12 cellular contexts compared by ENCODE assay signal in the genomic region with DNA sequence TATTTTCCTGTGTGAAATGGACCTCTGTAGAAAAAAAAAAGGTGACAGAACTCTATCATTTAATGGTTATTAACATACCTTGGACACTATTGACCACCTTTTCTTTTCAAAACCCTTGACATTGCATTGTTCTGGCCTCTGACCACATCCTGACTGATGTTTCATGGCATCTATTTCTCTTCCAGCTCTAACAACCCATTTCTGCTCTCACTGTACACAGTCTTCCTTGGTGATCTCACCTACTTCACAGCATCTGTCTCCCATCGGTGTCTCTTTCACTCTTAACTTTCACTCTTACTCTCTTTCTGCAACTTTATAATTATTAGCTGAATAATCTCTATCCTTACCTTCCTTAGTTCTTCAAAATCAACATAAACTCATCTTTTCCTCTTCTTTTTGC.
A peak's percentile ranks its signal among the peaks of the same experiment; 100 is the strongest.
DNase-seq lines count a peak whose midpoint lies in the region; ATAC-seq lines count a peak whose summit lies in the region.
"Had no signal": no experiment of that assay in that cellular context is flagged by ENCODE, and none has a peak within 500 bp of the region (broad histone marks: within the 10 kb centered on the region; RNA-seq: fewer than 3 reads in every experiment).

No MANE protein-coding gene starts in this region.

- peaks cover 0 to 3% (median 0%) of the 10 kb centered on the region in 3 donors for H3K27me3 Mint-ChIP-seq in immature natural killer cell (ENCODE audit: low read depth in 3 of 3)

- H3K9me3 Mint-ChIP-seq in immature natural killer cell, result no peaks in the 10 kb centered on the region

- H3K36me3 Mint-ChIP-seq in immature natural killer cell, result no peaks in the 10 kb centered on the region

- peak overlapping the region; percentile 20 to 84 (median 60) for H3K27ac Mint-ChIP-seq in immature natural killer cell

- ATAC-seq in GM18511 (IDR thresholded peaks at IDR 0.05; ENCODE audit: unreplicated experiment) (peak; percentile 63), GM21526 (IDR thresholded peaks at IDR 0.05; ENCODE audit: low FRiP score, unreplicated experiment) (peak; percentile 64), HG02884 (IDR thresholded peaks at IDR 0.05; ENCODE audit: unreplicated experiment) (no peak)
- ATAC-seq: gastrocnemius medialis had no signal

- H3K4me3 Mint-ChIP-seq in immature natural killer cell, result peak overlapping the region; percentile 45 to 75 (median 69)

- H3K27ac ChIP-seq in KOPT-K1 (ENCODE audit: low read depth, low read length, poor library complexity, severe bottlenecking), result peak overlapping the region; percentile 90
- H3K27ac ChIP-seq: cardiac muscle cell, gastrocnemius medialis had no signal

- H3K36me3 ChIP-seq in KOPT-K1 (ENCODE audit: insufficient read depth, low read length), result no peaks in the 10 kb centered on the region
- H3K36me3 ChIP-seq: cardiac muscle cell, gastrocnemius medialis, MG63 had no signal

- DNase-seq in immature natural killer cell (peak in 1 of 3 donors; percentile 7), NCI-H446 treated with DMSO at 0.1 percent for 48 hours (lab: John Stamatoyannopoulos, UW) (no peak), NCI-H2196 (lab: John Stamatoyannopoulos, UW; ENCODE audit: unreplicated experiment) (no peak), NCI-H2081 treated with DMSO at 0.1 percent for 48 hours (lab: John Stamatoyannopoulos, UW) (no peak)
- DNase-seq: gastrocnemius medialis, GDM1, MG63 had no signal

- H3K9me3 ChIP-seq in KOPT-K1 (ENCODE audit: insufficient read depth, low read length, poor library complexity, severe bottlenecking), result no peaks in the 10 kb centered on the region
- H3K9me3 ChIP-seq: gastrocnemius medialis, MG63 had no signal

- peaks cover 24 to 33% of the 10 kb centered on the region in 2 donors for H3K4me1 Mint-ChIP-seq in immature natural killer cell
